ENCODE assay signal across 12 cellular contexts in genomic region chr9:16825971-16826370, GRCh38. TPM values are rescaled to one million over a fixed set of nuclear protein-coding genes. Genes with fewer than 3 reads are reported as not detected.
DNase-seq lines count a peak whose midpoint lies in the region; ATAC-seq lines count a peak whose summit lies in the region.
"Had no signal": no experiment of that assay in that cellular context is flagged by ENCODE, and none has a peak within 500 bp of the region (broad histone marks: within the 10 kb centered on the region; RNA-seq: fewer than 3 reads in every experiment).

No MANE protein-coding gene starts in this region.

- DNase-seq in Daoy (ENCODE audit: low read depth) (peak; percentile 57), RKO (ENCODE audit: low spot score) (peak; percentile 29), fibroblast of gingiva (ENCODE audit: low read depth) (peak; percentile 84), non-pigmented ciliary epithelial cell (ENCODE audit: low read depth) (peak; percentile 93), NCI-H1436 (lab: John Stamatoyannopoulos, UW) (no peak)
- DNase-seq: CD8-positive, alpha-beta T cell; hypothalamus; NCI-H2107; stimulated activated CD4-positive, alpha-beta T cell treated with anti-CD3 and anti-CD28 coated beads, Interleukin-12 subunit alpha, Interleukin-12 subunit beta, amount 100 ng/mL, for 4 hours had no signal

- ATAC-seq in GM18861 (IDR thresholded peaks at IDR 0.05; ENCODE audit: unreplicated experiment) (no peak), GM18870 (IDR thresholded peaks at IDR 0.05; ENCODE audit: unreplicated experiment) (no peak), GM21576 (IDR thresholded peaks at IDR 0.05; ENCODE audit: unreplicated experiment) (no peak)
- ATAC-seq: CD8-positive, alpha-beta T cell had no signal

RNA-seq across cellular contexts. Expression of gene BNC2, which starts 44.5 kb away (rescaled TPM):
- 4.2 and 6.7 TPM in 2 replicates for total RNA-seq in Daoy (2014; rRNA removed; shearing (Covaris generic))
